In the genomic region with DNA sequence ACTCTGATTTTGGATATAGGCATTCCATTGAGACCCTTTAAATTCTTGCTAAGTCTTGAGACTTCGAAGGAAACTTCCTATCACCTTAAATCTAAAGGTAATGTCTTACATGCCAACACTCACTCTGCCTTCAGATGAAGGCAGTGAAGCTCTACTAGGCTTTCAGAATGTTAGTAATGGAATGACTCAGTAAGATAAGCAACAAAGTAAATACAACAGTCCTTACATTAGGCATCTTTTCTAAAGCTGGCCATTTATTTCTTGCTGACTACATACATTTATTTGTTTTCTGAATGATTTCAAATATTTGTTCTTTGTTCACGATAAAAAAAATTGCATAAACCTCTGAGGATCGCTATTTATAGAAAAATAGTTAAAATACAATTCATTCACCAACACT, we compare ENCODE assay signal across 28 cellular contexts. TPM values are rescaled to one million over a fixed set of nuclear protein-coding genes. Genes with fewer than 3 reads are reported as not detected.
A peak's percentile ranks its signal among the peaks of the same experiment; 100 is the strongest.
DNase-seq lines count a peak whose midpoint lies in the region; ATAC-seq and TF ChIP-seq lines count a peak whose summit lies in the region.
"Had no signal": no experiment of that assay in that cellular context is flagged by ENCODE, and none has a peak within 500 bp of the region (broad histone marks: within the 10 kb centered on the region; RNA-seq: fewer than 3 reads in every experiment).

No MANE protein-coding gene starts in this region.

- H3K27ac Mint-ChIP-seq in stimulated activated memory B cell treated with anti-CD40 and anti-IgM and Interleukin-4, amounts not matched to agents 10 μg/mL and 1 μg/mL and 100 μg/mL, for 72 hours = no peak overlapping the region
- H3K27ac Mint-ChIP-seq: activated B cell treated with CpG ODN at 0.5 μM for 24 hours; activated CD4-positive, alpha-beta memory T cell treated with anti-CD3 and anti-CD28 coated beads, Interleukin-2, amount 10 ng/mL, durations not matched to agents 7 days and 5 days; activated T-cell treated with anti-CD3 and anti-CD28 coated beads, Interleukin-2, amount 50 U/mL, for 24 hours; GM23338 had no signal

- no TSS peak for BruUV-seq in Panc1 (replicated peaks; lab: Mats Ljungman, UMichigan)

- H3K9me3 ChIP-seq in Panc1 (ENCODE audit: control insufficient read depth, insufficient read depth, low read depth, low read length) = no peaks in the 10 kb centered on the region
- H3K9me3 ChIP-seq: BLaER1, heart left ventricle had no signal

- ATAC-seq in GM21786 (IDR thresholded peaks at IDR 0.05; ENCODE audit: unreplicated experiment) (peak; percentile 68), Panc1 (peak; percentile 84)
- ATAC-seq in stimulated activated memory B cell treated with anti-CD40 and anti-IgM and Interleukin-4, amounts not matched to agents 10 μg/mL and 1 μg/mL and 100 μg/mL, for 72 hours = no peak
- ATAC-seq: GM23338, heart left ventricle had no signal

- no peaks in the 10 kb centered on the region for H3K27me3 Mint-ChIP-seq in stimulated activated memory B cell treated with anti-CD40 and anti-IgM and Interleukin-4, amounts not matched to agents 10 μg/mL and 1 μg/mL and 100 μg/mL, for 72 hours
- H3K27me3 Mint-ChIP-seq: activated B cell treated with CpG ODN at 0.5 μM for 24 hours; activated CD4-positive, alpha-beta memory T cell treated with anti-CD3 and anti-CD28 coated beads, Interleukin-2, amount 10 ng/mL, durations not matched to agents 7 days and 5 days had no signal

- DNase-seq in DMS53 (lab: John Stamatoyannopoulos, UW) = peak; percentile 28
- no peak for DNase-seq in Panc1 (ENCODE audit: low read depth, low spot score)
- peak; percentile 24 for DNase-seq in kidney glomerular epithelial cell (lab: John Stamatoyannopoulos, UW)
- DNase-seq in NCI-H526 (lab: John Stamatoyannopoulos, UW) = no peak
- no peak for DNase-seq in activated effector memory CD4-positive, alpha-beta T cell treated with Interleukin-2 at 50 U/mL for 16 hours
- DNase-seq in GDM1 (lab: John Stamatoyannopoulos, UW) = no peak
- DNase-seq: activated B cell treated with CpG ODN at 0.5 μM for 24 hours; activated CD4-positive, alpha-beta memory T cell treated with anti-CD3 and anti-CD28 coated beads, Interleukin-2, amount 10 ng/mL, durations not matched to agents 7 days and 5 days; activated naive CD4-positive, alpha-beta T cell; activated T-cell treated with anti-CD3 and anti-CD28 coated beads, Interleukin-2, amount 50 U/mL, for 24 hours; amygdala; dermis blood vessel endothelial cell; EL; heart left ventricle; KBM-7; NCI-H2171; NCI-H526 treated with DMSO at 0.1 percent for 48 hours; posterior cingulate gyrus; substantia nigra; T1000 had no signal

- POLR2A ChIA-PET in Panc1 (lab: Charles Lee) = no interaction called here

- intact Hi-C loops in Panc1 (cut with micrococcal nuclease; ENCODE audit: unreplicated experiment) = loop anchor here (5.0 to 10.0 kb wide), 2 partner anchors 82 to 125 kb away; partner anchors contain the start of gene TDO2

- TF ChIP-seq CTCF in Panc1 (IDR thresholded peaks at IDR 0.05) = no peak

- in situ Hi-C loops in Panc1 (cut with HindIII; ENCODE audit: low pct_unique_long_range_greater_than_20kb, low sequenced_read_pairs) = no loop called here

- H3K4me1 ChIP-seq in Panc1 (ENCODE audit: control insufficient read depth, insufficient read depth, low read length) = no peaks in the 10 kb centered on the region
- H3K4me1 ChIP-seq: BLaER1 had no signal

- H3K9me3 Mint-ChIP-seq in stimulated activated memory B cell treated with anti-CD40 and anti-IgM and Interleukin-4, amounts not matched to agents 10 μg/mL and 1 μg/mL and 100 μg/mL, for 72 hours = no peaks in the 10 kb centered on the region
- H3K9me3 Mint-ChIP-seq: activated B cell treated with CpG ODN at 0.5 μM for 24 hours; activated CD4-positive, alpha-beta memory T cell treated with anti-CD3 and anti-CD28 coated beads, Interleukin-2, amount 10 ng/mL, durations not matched to agents 7 days and 5 days; activated T-cell treated with anti-CD3 and anti-CD28 coated beads, Interleukin-2, amount 50 U/mL, for 24 hours; GM23338; neural crest cell had no signal

- no peak overlapping the region for H3K4me3 ChIP-seq in Panc1 (ENCODE audit: low read depth in 2 of 2, low read length in 2 of 2)
- H3K4me3 ChIP-seq: BLaER1, cardiac muscle cell, GM23338, heart left ventricle had no signal

- H3K36me3 Mint-ChIP-seq in stimulated activated memory B cell treated with anti-CD40 and anti-IgM and Interleukin-4, amounts not matched to agents 10 μg/mL and 1 μg/mL and 100 μg/mL, for 72 hours = no peaks in the 10 kb centered on the region

- no peaks in the 10 kb centered on the region for H3K36me3 ChIP-seq in Panc1 (ENCODE audit: control insufficient read depth, insufficient read depth, low read length)
- H3K36me3 ChIP-seq: BLaER1, cardiac muscle cell, heart left ventricle had no signal

- H3K27me3 ChIP-seq in Panc1 (ENCODE audit: control insufficient read depth, insufficient read depth, low read length) = no peaks in the 10 kb centered on the region
- H3K27me3 ChIP-seq: BLaER1, cardiac muscle cell had no signal

- H3K4me1 Mint-ChIP-seq in stimulated activated memory B cell treated with anti-CD40 and anti-IgM and Interleukin-4, amounts not matched to agents 10 μg/mL and 1 μg/mL and 100 μg/mL, for 72 hours = no peaks in the 10 kb centered on the region
- H3K4me1 Mint-ChIP-seq: activated B cell treated with CpG ODN at 0.5 μM for 24 hours; activated CD4-positive, alpha-beta memory T cell treated with anti-CD3 and anti-CD28 coated beads, Interleukin-2, amount 10 ng/mL, durations not matched to agents 7 days and 5 days; neural crest cell had no signal

- CTCF ChIA-PET in Panc1 (lab: Charles Lee) = no interaction called here

- H3K27ac ChIP-seq in Panc1 (ENCODE audit: low read length) = no peak overlapping the region
- H3K27ac ChIP-seq: BLaER1, cardiac muscle cell, heart left ventricle had no signal

- H3K4me3 Mint-ChIP-seq in stimulated activated memory B cell treated with anti-CD40 and anti-IgM and Interleukin-4, amounts not matched to agents 10 μg/mL and 1 μg/mL and 100 μg/mL, for 72 hours = no peak overlapping the region
- H3K4me3 Mint-ChIP-seq: activated B cell treated with CpG ODN at 0.5 μM for 24 hours; activated CD4-positive, alpha-beta memory T cell treated with anti-CD3 and anti-CD28 coated beads, Interleukin-2, amount 10 ng/mL, durations not matched to agents 7 days and 5 days; activated T-cell treated with anti-CD3 and anti-CD28 coated beads, Interleukin-2, amount 50 U/mL, for 24 hours; GM23338; neural crest cell had no signal

RNA-seq across cellular contexts. Expression of gene ASIC5, which starts 43.5 kb away (rescaled TPM):
- not detected for total RNA-seq in Panc1 (2021; ENCODE audit: unreplicated experiment)
- polyA plus RNA-seq in Panc1 (2012; ENCODE audit: insufficient read length) = not detected
- total RNA-seq: activated B cell treated with CpG ODN at 0.5 μM for 24 hours; activated CD4-positive, alpha-beta memory T cell treated with anti-CD3 and anti-CD28 coated beads, Interleukin-2, amount 10 ng/mL, durations not matched to agents 7 days and 5 days; cardiac muscle cell; dermis blood vessel endothelial cell; GM23338; heart left ventricle; lower leg skin; mucosa of gallbladder; neural crest cell had no signal
- polyA plus RNA-seq: cardiac muscle cell, GM23338, heart left ventricle had no signal

Comparison
In these comparisons a context has a peak if more than half of its experiments do, and no peak if none do; other contexts are left out.
1. DNase-seq: peak in DMS53 (single experiment) and kidney glomerular epithelial cell (single experiment); none in Panc1 (single experiment), NCI-H526 (0 of 2), activated effector memory CD4-positive, alpha-beta T cell treated with Interleukin-2 at 50 U/mL for 16 hours (single experiment) and GDM1 (single experiment).